1 cellular context compared by ENCODE assay signal in the genomic region with DNA sequence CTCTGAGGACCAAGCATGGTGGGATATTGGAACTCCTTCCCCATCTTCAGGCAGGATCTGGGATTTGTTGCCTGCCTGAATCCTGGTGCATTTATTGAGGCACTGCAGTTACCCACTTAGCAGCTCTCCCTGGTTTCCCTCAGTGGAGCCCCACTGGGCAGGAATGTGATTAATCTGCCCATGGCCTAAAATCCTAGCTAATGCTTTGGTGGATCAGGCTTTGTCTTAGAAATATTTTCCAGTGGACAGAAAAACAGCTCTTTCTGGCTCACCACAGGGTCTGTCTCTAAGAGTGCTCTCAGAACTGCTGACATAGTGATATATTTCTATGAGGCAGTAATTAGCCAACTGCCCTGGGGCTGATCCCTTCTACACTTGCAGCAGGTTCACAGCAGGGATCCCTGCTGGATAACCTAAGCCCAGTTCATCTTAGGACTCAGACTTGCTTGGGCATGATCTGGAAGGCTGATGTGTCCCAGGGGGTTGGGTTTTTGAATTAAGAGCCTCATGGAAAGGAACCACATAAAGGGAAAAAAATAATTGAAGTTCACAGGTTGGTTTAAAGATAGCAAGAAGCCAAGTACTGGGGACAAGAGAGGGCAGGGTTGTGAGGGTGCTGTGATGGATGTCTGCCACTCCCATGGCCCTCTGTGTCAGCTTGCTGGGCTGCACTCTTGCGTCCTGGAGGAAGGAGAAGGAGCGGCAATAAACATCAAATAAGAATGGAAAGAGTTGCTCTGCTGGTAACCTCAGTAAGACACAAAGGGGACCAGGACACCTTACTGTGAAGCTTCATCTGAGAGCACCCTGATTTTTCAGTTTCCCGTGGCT.
TF ChIP-seq lines count a peak whose summit lies in the region.

No MANE protein-coding gene starts in this region.

TF ChIP-seq in HEK293, 187 proteins besides CTCF, POLR2A, EP300 and RAD21 (continued from another document and continues in another):
- TF ChIP-seq ZNF394 (tag by site-specific recombination; IDR thresholded peaks at IDR 0.05; ENCODE audit: borderline replicate concordance) (peak; percentile 87), GLIS1 (tag by site-specific recombination; IDR thresholded peaks at IDR 0.05) (peak; percentile 82), ZNF157 (tag by site-specific recombination; IDR thresholded peaks at IDR 0.05) (no peak), HIC1 (tag by site-specific recombination; IDR thresholded peaks at IDR 0.05) (no peak), ZNF335 (tag by site-specific recombination; conservative IDR thresholded peaks at IDR 0.05) (peak; percentile 68), ZNF24 (tag by site-specific recombination; IDR thresholded peaks at IDR 0.05) (peak; percentile 96), ZNF423 (tag by site-specific recombination; IDR thresholded peaks at IDR 0.05) (peak; percentile 90), ZSCAN18 (tag by site-specific recombination; IDR thresholded peaks at IDR 0.05) (no peak), ZNF202 (tag by site-specific recombination; IDR thresholded peaks at IDR 0.05; ENCODE audit: borderline replicate concordance) (no peak), ZNF747 (tag by site-specific recombination; IDR thresholded peaks at IDR 0.05) (no peak), ZNF169 (tag by site-specific recombination; IDR thresholded peaks at IDR 0.05) (no peak), ZNF2 (tag by site-specific recombination; IDR thresholded peaks at IDR 0.05) (peak; percentile 77), SP7 (tag by site-specific recombination; IDR thresholded peaks at IDR 0.05) (peak; percentile 99), ZNF121 (tag by site-specific recombination; IDR thresholded peaks at IDR 0.05) (peak; percentile 58; the same call in 1 of the 2 replicates), ZNF501 (tag by site-specific recombination; IDR thresholded peaks at IDR 0.05) (peak; percentile 87; the same call in 1 of the 2 replicates), ZSCAN23 (tag by site-specific recombination; IDR thresholded peaks at IDR 0.05) (peak; percentile 84; the same call in 1 of the 2 replicates), ZBTB17 (tag by site-specific recombination; IDR thresholded peaks at IDR 0.05) (peak; percentile 90), YY1 (tag by site-specific recombination; IDR thresholded peaks at IDR 0.05) (no peak), KLF9 (tag by site-specific recombination; IDR thresholded peaks at IDR 0.05; ENCODE audit: low read depth) (no peak), ZFHX2 (tag by site-specific recombination; conservative IDR thresholded peaks at IDR 0.05) (no peak), ZFP41 (tag by site-specific recombination; IDR thresholded peaks at IDR 0.05; ENCODE audit: borderline replicate concordance) (no peak), ZNF529 (tag by site-specific recombination; IDR thresholded peaks at IDR 0.05; ENCODE audit: insufficient replicate concordance) (no peak), ZBTB11 (tag by site-specific recombination; conservative IDR thresholded peaks at IDR 0.05; ENCODE audit: low read depth) (no peak), ZNF626 (tag by site-specific recombination; IDR thresholded peaks at IDR 0.05) (no peak), ZSCAN16 (tag by site-specific recombination; IDR thresholded peaks at IDR 0.05) (0 out of 2 replicates have a peak, but pooled peaks have one; percentile 56), ZNF629 (tag by site-specific recombination; IDR thresholded peaks at IDR 0.05) (peak; percentile 88), ZBTB1 (tag by site-specific recombination; IDR thresholded peaks at IDR 0.05) (0 out of 2 replicates have a peak, but pooled peaks have one; percentile 47), GLI4 (tag by site-specific recombination; IDR thresholded peaks at IDR 0.05) (no peak), ZNF132 (tag by site-specific recombination; IDR thresholded peaks at IDR 0.05; ENCODE audit: borderline replicate concordance) (no peak), ZNF585B (tag by site-specific recombination; IDR thresholded peaks at IDR 0.05) (no peak), KLF16 (tag by site-specific recombination; IDR thresholded peaks at IDR 0.05) (no peak), ZEB2 (tag by site-specific recombination; IDR thresholded peaks at IDR 0.05) (peak; percentile 87), ZNF549 (tag by site-specific recombination; IDR thresholded peaks at IDR 0.05) (no peak)
- TF ChIP-seq, protein P1, sequence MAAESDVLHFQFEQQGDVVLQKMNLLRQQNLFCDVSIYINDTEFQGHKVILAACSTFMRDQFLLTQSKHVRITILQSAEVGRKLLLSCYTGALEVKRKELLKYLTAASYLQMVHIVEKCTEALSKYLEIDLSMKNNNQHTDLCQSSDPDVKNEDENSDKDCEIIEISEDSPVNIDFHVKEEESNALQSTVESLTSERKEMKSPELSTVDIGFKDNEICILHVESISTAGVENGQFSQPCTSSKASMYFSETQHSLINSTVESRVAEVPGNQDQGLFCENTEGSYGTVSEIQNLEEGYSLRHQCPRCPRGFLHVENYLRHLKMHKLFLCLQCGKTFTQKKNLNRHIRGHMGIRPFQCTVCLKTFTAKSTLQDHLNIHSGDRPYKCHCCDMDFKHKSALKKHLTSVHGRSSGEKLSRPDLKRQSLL (tag by site-specific recombination; IDR thresholded peaks at IDR 0.05): no peak
- TF ChIP-seq, protein P2, sequence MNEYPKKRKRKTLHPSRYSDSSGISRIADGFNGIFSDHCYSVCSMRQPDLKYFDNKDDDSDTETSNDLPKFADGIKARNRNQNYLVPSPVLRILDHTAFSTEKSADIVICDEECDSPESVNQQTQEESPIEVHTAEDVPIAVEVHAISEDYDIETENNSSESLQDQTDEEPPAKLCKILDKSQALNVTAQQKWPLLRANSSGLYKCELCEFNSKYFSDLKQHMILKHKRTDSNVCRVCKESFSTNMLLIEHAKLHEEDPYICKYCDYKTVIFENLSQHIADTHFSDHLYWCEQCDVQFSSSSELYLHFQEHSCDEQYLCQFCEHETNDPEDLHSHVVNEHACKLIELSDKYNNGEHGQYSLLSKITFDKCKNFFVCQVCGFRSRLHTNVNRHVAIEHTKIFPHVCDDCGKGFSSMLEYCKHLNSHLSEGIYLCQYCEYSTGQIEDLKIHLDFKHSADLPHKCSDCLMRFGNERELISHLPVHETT (tag by site-specific recombination; IDR thresholded peaks at IDR 0.05): peak; percentile 73; the same call in 1 of the 2 replicates
- TF ChIP-seq, protein P3, sequence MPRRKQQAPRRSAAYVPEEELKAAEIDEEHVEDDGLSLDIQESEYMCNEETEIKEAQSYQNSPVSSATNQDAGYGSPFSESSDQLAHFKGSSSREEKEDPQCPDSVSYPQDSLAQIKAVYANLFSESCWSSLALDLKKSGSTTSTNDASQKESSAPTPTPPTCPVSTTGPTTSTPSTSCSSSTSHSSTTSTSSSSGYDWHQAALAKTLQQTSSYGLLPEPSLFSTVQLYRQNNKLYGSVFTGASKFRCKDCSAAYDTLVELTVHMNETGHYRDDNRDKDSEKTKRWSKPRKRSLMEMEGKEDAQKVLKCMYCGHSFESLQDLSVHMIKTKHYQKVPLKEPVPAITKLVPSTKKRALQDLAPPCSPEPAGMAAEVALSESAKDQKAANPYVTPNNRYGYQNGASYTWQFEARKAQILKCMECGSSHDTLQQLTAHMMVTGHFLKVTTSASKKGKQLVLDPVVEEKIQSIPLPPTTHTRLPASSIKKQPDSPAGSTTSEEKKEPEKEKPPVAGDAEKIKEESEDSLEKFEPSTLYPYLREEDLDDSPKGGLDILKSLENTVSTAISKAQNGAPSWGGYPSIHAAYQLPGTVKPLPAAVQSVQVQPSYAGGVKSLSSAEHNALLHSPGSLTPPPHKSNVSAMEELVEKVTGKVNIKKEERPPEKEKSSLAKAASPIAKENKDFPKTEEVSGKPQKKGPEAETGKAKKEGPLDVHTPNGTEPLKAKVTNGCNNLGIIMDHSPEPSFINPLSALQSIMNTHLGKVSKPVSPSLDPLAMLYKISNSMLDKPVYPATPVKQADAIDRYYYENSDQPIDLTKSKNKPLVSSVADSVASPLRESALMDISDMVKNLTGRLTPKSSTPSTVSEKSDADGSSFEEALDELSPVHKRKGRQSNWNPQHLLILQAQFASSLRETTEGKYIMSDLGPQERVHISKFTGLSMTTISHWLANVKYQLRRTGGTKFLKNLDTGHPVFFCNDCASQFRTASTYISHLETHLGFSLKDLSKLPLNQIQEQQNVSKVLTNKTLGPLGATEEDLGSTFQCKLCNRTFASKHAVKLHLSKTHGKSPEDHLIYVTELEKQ (tag by site-specific recombination; IDR thresholded peaks at IDR 0.05; ENCODE audit: borderline replicate concordance): peak; percentile 84
- TF ChIP-seq, protein P4, sequence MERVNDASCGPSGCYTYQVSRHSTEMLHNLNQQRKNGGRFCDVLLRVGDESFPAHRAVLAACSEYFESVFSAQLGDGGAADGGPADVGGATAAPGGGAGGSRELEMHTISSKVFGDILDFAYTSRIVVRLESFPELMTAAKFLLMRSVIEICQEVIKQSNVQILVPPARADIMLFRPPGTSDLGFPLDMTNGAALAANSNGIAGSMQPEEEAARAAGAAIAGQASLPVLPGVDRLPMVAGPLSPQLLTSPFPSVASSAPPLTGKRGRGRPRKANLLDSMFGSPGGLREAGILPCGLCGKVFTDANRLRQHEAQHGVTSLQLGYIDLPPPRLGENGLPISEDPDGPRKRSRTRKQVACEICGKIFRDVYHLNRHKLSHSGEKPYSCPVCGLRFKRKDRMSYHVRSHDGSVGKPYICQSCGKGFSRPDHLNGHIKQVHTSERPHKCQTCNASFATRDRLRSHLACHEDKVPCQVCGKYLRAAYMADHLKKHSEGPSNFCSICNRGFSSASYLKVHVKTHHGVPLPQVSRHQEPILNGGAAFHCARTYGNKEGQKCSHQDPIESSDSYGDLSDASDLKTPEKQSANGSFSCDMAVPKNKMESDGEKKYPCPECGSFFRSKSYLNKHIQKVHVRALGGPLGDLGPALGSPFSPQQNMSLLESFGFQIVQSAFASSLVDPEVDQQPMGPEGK (tag by site-specific recombination; IDR thresholded peaks at IDR 0.05): peak; percentile 47; the same call in 1 of the 2 replicates
- TF ChIP-seq, protein P5, sequence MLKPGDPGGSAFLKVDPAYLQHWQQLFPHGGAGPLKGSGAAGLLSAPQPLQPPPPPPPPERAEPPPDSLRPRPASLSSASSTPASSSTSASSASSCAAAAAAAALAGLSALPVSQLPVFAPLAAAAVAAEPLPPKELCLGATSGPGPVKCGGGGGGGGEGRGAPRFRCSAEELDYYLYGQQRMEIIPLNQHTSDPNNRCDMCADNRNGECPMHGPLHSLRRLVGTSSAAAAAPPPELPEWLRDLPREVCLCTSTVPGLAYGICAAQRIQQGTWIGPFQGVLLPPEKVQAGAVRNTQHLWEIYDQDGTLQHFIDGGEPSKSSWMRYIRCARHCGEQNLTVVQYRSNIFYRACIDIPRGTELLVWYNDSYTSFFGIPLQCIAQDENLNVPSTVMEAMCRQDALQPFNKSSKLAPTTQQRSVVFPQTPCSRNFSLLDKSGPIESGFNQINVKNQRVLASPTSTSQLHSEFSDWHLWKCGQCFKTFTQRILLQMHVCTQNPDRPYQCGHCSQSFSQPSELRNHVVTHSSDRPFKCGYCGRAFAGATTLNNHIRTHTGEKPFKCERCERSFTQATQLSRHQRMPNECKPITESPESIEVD (tag by site-specific recombination; IDR thresholded peaks at IDR 0.05): peak; percentile 98
- TF ChIP-seq, protein P6, sequence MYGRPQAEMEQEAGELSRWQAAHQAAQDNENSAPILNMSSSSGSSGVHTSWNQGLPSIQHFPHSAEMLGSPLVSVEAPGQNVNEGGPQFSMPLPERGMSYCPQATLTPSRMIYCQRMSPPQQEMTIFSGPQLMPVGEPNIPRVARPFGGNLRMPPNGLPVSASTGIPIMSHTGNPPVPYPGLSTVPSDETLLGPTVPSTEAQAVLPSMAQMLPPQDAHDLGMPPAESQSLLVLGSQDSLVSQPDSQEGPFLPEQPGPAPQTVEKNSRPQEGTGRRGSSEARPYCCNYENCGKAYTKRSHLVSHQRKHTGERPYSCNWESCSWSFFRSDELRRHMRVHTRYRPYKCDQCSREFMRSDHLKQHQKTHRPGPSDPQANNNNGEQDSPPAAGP (tag by site-specific recombination; IDR thresholded peaks at IDR 0.05): peak; percentile 64; the same call in 1 of the 2 replicates
